ENCODE assay signal across 1 cellular context in the genomic region with DNA sequence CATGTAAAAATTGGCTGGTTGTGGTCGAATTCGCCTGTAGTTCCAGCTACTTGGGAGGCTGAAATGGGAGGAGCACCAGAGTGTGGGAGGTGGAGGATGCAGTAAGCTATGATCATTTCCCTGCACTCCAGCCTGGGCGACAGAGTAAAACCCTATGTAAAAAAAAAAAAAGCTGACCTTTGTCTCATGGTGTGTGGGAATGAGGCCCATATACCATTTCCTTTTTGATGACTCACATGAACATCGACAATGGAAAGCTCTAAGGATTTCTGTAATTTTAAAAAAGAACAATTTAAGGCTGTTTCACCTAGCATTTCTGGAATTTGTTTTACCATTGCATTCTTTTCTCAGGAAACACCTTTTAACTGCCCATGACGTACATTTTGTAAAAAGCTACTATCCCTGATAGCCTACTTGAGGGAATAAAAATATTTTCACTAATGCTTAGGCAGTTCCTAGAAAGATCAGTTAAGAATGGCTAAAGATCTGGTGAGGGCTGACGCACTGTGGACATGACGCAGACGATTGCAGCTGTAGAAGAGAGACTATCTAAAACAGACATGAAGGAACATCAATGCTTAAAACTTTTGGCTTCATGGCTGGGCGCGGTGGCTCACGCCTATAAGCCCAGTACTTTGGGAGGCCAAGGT.
TF ChIP-seq lines count a peak whose summit lies in the region.

No MANE protein-coding gene starts in this region.

TF ChIP-seq in IMR-90, 13 proteins besides CTCF, POLR2A, EP300 and RAD21:
- TF ChIP-seq CEBPB (IDR thresholded peaks at IDR 0.05; ENCODE audit: low read depth, low read length) (no peak), BHLHE40 (IDR thresholded peaks at IDR 0.05; ENCODE audit: low read depth, low read length) (no peak), MAFK (IDR thresholded peaks at IDR 0.05; ENCODE audit: low read depth, low read length) (no peak), FOS (IDR thresholded peaks at IDR 0.05; ENCODE audit: low read depth, low read length) (no peak), RCOR1 (IDR thresholded peaks at IDR 0.05; ENCODE audit: insufficient replicate concordance, low read length) (no peak), MXI1 (IDR thresholded peaks at IDR 0.05; ENCODE audit: borderline replicate concordance, low read depth, low read length) (no peak), MAZ (IDR thresholded peaks at IDR 0.05; ENCODE audit: borderline replicate concordance, low read depth, low read length) (no peak), RFX5 (IDR thresholded peaks at IDR 0.05; ENCODE audit: low read depth, low read length) (no peak), SMC3 (IDR thresholded peaks at IDR 0.05; ENCODE audit: low read depth, low read length) (no peak), NFE2L2 (IDR thresholded peaks at IDR 0.05; ENCODE audit: low read depth, low read length) (no peak), CHD1 (IDR thresholded peaks at IDR 0.05; ENCODE audit: low read depth, low read length) (no peak)
- TF ChIP-seq, protein P1, sequence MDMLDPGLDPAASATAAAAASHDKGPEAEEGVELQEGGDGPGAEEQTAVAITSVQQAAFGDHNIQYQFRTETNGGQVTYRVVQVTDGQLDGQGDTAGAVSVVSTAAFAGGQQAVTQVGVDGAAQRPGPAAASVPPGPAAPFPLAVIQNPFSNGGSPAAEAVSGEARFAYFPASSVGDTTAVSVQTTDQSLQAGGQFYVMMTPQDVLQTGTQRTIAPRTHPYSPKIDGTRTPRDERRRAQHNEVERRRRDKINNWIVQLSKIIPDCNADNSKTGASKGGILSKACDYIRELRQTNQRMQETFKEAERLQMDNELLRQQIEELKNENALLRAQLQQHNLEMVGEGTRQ (IDR thresholded peaks at IDR 0.05; ENCODE audit: low read depth, low read length), result no peak
- TF ChIP-seq, protein P2, sequence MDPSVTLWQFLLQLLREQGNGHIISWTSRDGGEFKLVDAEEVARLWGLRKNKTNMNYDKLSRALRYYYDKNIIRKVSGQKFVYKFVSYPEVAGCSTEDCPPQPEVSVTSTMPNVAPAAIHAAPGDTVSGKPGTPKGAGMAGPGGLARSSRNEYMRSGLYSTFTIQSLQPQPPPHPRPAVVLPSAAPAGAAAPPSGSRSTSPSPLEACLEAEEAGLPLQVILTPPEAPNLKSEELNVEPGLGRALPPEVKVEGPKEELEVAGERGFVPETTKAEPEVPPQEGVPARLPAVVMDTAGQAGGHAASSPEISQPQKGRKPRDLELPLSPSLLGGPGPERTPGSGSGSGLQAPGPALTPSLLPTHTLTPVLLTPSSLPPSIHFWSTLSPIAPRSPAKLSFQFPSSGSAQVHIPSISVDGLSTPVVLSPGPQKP (IDR thresholded peaks at IDR 0.05; ENCODE audit: borderline replicate concordance, low read depth, low read length), result no peak
